27 cellular contexts compared by ENCODE assay signal in genomic region chr3:165883126-165883525, GRCh38. TPM values are rescaled to one million over a fixed set of nuclear protein-coding genes. Genes with fewer than 3 reads are reported as not detected.
"Had no signal": no experiment of that assay in that cellular context is flagged by ENCODE, and none has a peak within 500 bp of the region (broad histone marks: within the 10 kb centered on the region; RNA-seq: fewer than 3 reads in every experiment).

No MANE protein-coding gene starts in this region.

- H3K27me3 ChIP-seq: left lung, pancreas, sigmoid colon, spleen, suprapubic skin, tibial artery, upper lobe of right lung had no signal

- ATAC-seq: left colon; left lung; lower lobe of right lung; naive thymus-derived CD8-positive, alpha-beta T cell; right cardiac atrium; stimulated activated effector memory CD8-positive, alpha-beta T cell treated with anti-CD3 and anti-CD28 coated beads, Interleukin-12 subunit alpha, Interleukin-12 subunit beta, amount 100 ng/mL, for 72 hours; upper lobe of right lung had no signal

- H3K4me1 ChIP-seq: left lung, lower lobe of right lung, pancreas, prostate gland, sigmoid colon, spleen, suprapubic skin, tibial artery, upper lobe of right lung had no signal

- H3K27ac ChIP-seq: left lung, lower lobe of right lung, pancreas, prostate gland, sigmoid colon, spleen, suprapubic skin, thoracic aorta, tibial artery, upper lobe of right lung had no signal

- H3K4me3 ChIP-seq: spleen, suprapubic skin, thoracic aorta, tibial artery had no signal

- H3K36me3 ChIP-seq: left lung, lower lobe of right lung, pancreas, prostate gland, sigmoid colon, spleen, suprapubic skin, thoracic aorta, tibial artery, upper lobe of right lung had no signal

- H3K9me3 ChIP-seq: left lung, lower lobe of right lung, pancreas, prostate gland, sigmoid colon, spleen, suprapubic skin, thoracic aorta, tibial artery, upper lobe of right lung had no signal

- DNase-seq: immature natural killer cell; kidney; left colon; left lung; lower lobe of right lung; mammary epithelial cell; mesenchymal stem cell; naive thymus-derived CD8-positive, alpha-beta T cell; nucleus accumbens; pancreas; posterior cingulate gyrus; retina; right cardiac atrium; sigmoid colon; spleen; stimulated activated CD4-positive, alpha-beta T cell treated with anti-CD3 and anti-CD28 coated beads, Interleukin-4, amount 100 ng/mL, for 24 hours; stimulated activated naive CD4-positive, alpha-beta T cell; tibial artery; trophoblast cell; upper lobe of right lung had no signal

- FAIRE-seq: islet of Langerhans, kidney, urothelium cell line had no signal

RNA-seq across cellular contexts. Expression of gene BCHE, which starts 45.9 kb away (rescaled TPM):
- total RNA-seq: mammary epithelial cell; naive thymus-derived CD8-positive, alpha-beta T cell; osteoblast had no signal
- polyA plus RNA-seq: immature natural killer cell; mammary epithelial cell; naive thymus-derived CD8-positive, alpha-beta T cell had no signal
